8 cellular contexts compared by ENCODE assay signal in the genomic region with DNA sequence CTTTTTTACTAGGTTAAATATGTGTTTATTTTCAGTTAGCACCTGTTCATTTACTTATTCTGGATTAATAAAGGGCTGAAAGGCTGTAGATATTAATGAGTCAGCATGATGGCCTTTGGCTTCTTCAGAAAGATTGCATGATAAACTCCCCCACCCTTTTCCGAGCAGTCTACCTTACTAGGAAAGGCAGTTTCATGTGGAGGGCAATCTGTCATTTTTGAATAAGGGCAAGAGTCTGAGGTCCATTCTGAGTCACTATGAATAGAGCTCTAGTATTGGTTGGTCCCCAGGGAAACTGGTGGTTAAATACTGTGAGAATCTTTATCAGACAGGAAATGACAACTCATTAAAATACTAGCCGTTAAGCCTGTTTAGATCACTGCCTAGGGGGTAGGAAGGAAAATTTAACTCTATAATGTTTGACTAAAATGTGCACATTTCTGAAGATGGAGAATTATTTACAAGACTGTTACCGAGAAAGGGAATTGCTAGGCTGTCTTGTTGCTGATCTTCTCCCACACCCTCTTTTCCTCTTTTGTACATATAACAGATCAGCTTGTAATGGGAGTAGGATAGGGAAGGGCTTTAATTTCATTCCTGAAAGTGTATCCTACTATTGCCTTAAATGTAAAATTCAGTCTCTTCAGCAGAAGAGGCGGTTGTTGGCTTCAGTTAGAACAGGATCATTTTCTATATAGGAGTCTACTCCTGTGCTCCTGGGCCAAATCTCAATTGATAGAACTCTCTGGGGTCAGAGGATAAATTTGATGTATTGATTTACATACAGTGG.
DNase-seq lines count a peak whose midpoint lies in the region; ATAC-seq, FAIRE-seq and TF ChIP-seq lines count a peak whose summit lies in the region.

No MANE protein-coding gene starts in this region.

- no peaks in the 10 kb centered on the region for H3K27me3 Mint-ChIP-seq in T-helper 17 cell

- intact Hi-C loops in pancreas (cut with DNase I) = no loop called here

- H3K4me3 Mint-ChIP-seq in T-helper 17 cell = peak overlapping the region; percentile 84

- H3K36me3 Mint-ChIP-seq in T-helper 17 cell (ENCODE audit: low read depth) = no peaks in the 10 kb centered on the region

- 28 to 32% methylated on average over 4 of the region's 4 CpGs for WGBS in pancreas, 2 donors

- H3K4me1 ChIP-seq in pancreas = peaks cover 14 to 48% (median 34%) of the 10 kb centered on the region in 3 donors

- H3K4me1 Mint-ChIP-seq in T-helper 17 cell = peaks cover 45% of the 10 kb centered on the region

- TF ChIP-seq CTCF in GM13977 (IDR thresholded peaks at IDR 0.05; ENCODE audit: extremely low read depth, insufficient read depth, missing control alignments) (no peak), pancreas (IDR thresholded peaks at IDR 0.05) (no peak)

- H3K27ac Mint-ChIP-seq in T-helper 17 cell = peak overlapping the region; percentile 96

- H3K9me3 ChIP-seq in T-helper 17 cell (ENCODE audit: control insufficient read depth, low read length, poor library complexity, severe bottlenecking) (peaks cover 4% of the 10 kb centered on the region), pancreas (no peaks in the 10 kb centered on the region)

- peak overlapping the region; percentile 66 to 83 (median 78) for H3K27ac ChIP-seq in pancreas

- peak; percentile 75 for ATAC-seq in HG02798 (IDR thresholded peaks at IDR 0.05; ENCODE audit: poor library complexity, unreplicated experiment)
- ATAC-seq in T-helper 17 cell = peak; percentile 62
- ATAC-seq in esophagus mucosa = peak; percentile 95
- peak; percentile 83 to 89 (median 86) for ATAC-seq in pancreas

- no peaks in the 10 kb centered on the region for H3K36me3 ChIP-seq in pancreas

- H3K27me3 ChIP-seq in pancreas = no peaks in the 10 kb centered on the region

- peak overlapping the region in 1 of 4 donors; percentile 26 for H3K4me3 ChIP-seq in pancreas

- FAIRE-seq in pancreas (lab: Jason Lieb, UNC) = peak; percentile 95

- in situ Hi-C loops in GM13977 (cut with MboI; ENCODE audit: low pct_unique_long_range_greater_than_20kb, low sequenced_read_pairs, unreplicated experiment) = no loop called here

- peak; percentile 81 for DNase-seq in AG08395 (ENCODE audit: low spot score)
- DNase-seq in GM13977 (ENCODE audit: low spot score) = peak; percentile 59
- peak; percentile 38 to 94 (median 75) for DNase-seq in NCI-H1417 (lab: John Stamatoyannopoulos, UW)
- no peak for DNase-seq in T-helper 17 cell
- DNase-seq in pancreas = peak in 2 of 6 donors; percentile 48 to 71
- no peak for DNase-seq in UCSD-AML1 (lab: John Stamatoyannopoulos, UW; ENCODE audit: unreplicated experiment)

Comparison
In these comparisons a context has a peak if more than half of its experiments do, and no peak if none do; other contexts are left out.
1. DNase-seq: peak in AG08395 (single experiment), GM13977 (single experiment) and NCI-H1417 (3 of 3); none in T-helper 17 cell (0 of 3) and UCSD-AML1 (single experiment).
2. Peak in every context shown above with its lines, with median percentiles within 50 percentile points of each other: ATAC-seq.